Comparison of ENCODE assay signal across 9 cellular contexts in genomic region chr16:55479560-55480197, GRCh38. TPM values are rescaled to one million over a fixed set of nuclear protein-coding genes. Genes with fewer than 3 reads are reported as not detected.
DNase-seq lines count a peak whose midpoint lies in the region; ATAC-seq, FAIRE-seq and TF ChIP-seq lines count a peak whose summit lies in the region.
"Had no signal": no experiment of that assay in that cellular context is flagged by ENCODE, and none has a peak within 500 bp of the region (broad histone marks: within the 10 kb centered on the region; RNA-seq: fewer than 3 reads in every experiment).

No MANE protein-coding gene starts in this region.

- no peak for TF ChIP-seq RAD21 in A549 (conservative IDR thresholded peaks at IDR 0.05 in 1 of 2, IDR thresholded peaks at IDR 0.05 in 1 of 2)

- no peak for TF ChIP-seq EP300 in A549 (IDR thresholded peaks at IDR 0.05)

- H3K36me3 Mint-ChIP-seq in nephron progenitor cell (ENCODE audit: low read depth), result peaks cover 18% of the 10 kb centered on the region
- H3K36me3 Mint-ChIP-seq in stimulated activated naive B cell treated with anti-CD40 and anti-IgM and Interleukin-4, amounts not matched to agents 10 μg/mL and 1 μg/mL and 100 μg/mL, for 72 hours, result no peaks in the 10 kb centered on the region

- H3K4me2 ChIP-seq in A549, result peak overlapping the region; percentile 100

- POLR2A ChIA-PET in A549 (lab: Yijun Ruan, JAX), result interaction anchor here (1.0 kb wide), 1 partner anchor 9 kb away, joined by 4 read pairs; no protein-coding TSS in a partner anchor

- CTCF ChIA-PET in A549 (lab: Yijun Ruan, JAX), result interaction anchor here (2.6 kb wide), 1 partner anchor 15 kb away, joined by 24 read pairs; no protein-coding TSS in a partner anchor

- TF ChIP-seq POLR2A in A549 (IDR thresholded peaks at IDR 0.05; ENCODE audit: low read length) (no peak), NB4 (IDR thresholded peaks at IDR 0.05; ENCODE audit: extremely low read depth, insufficient read length) (no peak)

- WGBS in A549 (ENCODE audit: missing lambda C conversion rate), result 30% methylated on average over 13 of the region's 28 CpGs

- ATAC-seq in A549 (no peak), HG02885 (IDR thresholded peaks at IDR 0.05; ENCODE audit: poor library complexity, unreplicated experiment) (no peak)
- ATAC-seq in stimulated activated naive B cell treated with anti-CD40 and anti-IgM and Interleukin-4, amounts not matched to agents 10 μg/mL and 1 μg/mL and 100 μg/mL, for 72 hours (replicated peaks), result no peak

- no peaks in the 10 kb centered on the region for H3K9me3 Mint-ChIP-seq in nephron progenitor cell
- peaks cover 0 to 3% of the 10 kb centered on the region in 2 donors for H3K9me3 Mint-ChIP-seq in stimulated activated naive B cell treated with anti-CD40 and anti-IgM and Interleukin-4, amounts not matched to agents 10 μg/mL and 1 μg/mL and 100 μg/mL, for 72 hours

- H3K27ac Mint-ChIP-seq in nephron progenitor cell, result peak overlapping the region; percentile 33
- H3K27ac Mint-ChIP-seq in stimulated activated naive B cell treated with anti-CD40 and anti-IgM and Interleukin-4, amounts not matched to agents 10 μg/mL and 1 μg/mL and 100 μg/mL, for 72 hours, result no peak overlapping the region

- DNase-seq in A549 (ENCODE audit: low read depth in 1 of 2, low spot score in 1 of 2) (no peak), NB4 (ENCODE audit: low read depth) (no peak), epithelial cell of esophagus (ENCODE audit: low read depth) (no peak), nephron progenitor cell (no peak), NCI-H446 (lab: John Stamatoyannopoulos, UW) (no peak), NCI-H774 (lab: John Stamatoyannopoulos, UW) (no peak)
- no peak for DNase-seq in stimulated activated naive B cell treated with anti-CD40 and anti-IgM and Interleukin-4, amounts not matched to agents 10 μg/mL and 1 μg/mL and 100 μg/mL, for 72 hours
- DNase-seq: NCI-H1417 treated with DMSO at 0.1 percent for 48 hours had no signal

- H3K4me3 ChIP-seq in A549 (peak overlapping the region; percentile 60), NB4 (ENCODE audit: low read depth, low read length) (peak overlapping the region; percentile 50), epithelial cell of esophagus (ENCODE audit: low read length) (peak overlapping the region; percentile 35)

- no peak for FAIRE-seq in A549 (lab: Jason Lieb, UNC)

- peaks cover 54% of the 10 kb centered on the region for H3K4me1 Mint-ChIP-seq in nephron progenitor cell
- peaks cover 0 to 1% of the 10 kb centered on the region in 2 donors for H3K4me1 Mint-ChIP-seq in stimulated activated naive B cell treated with anti-CD40 and anti-IgM and Interleukin-4, amounts not matched to agents 10 μg/mL and 1 μg/mL and 100 μg/mL, for 72 hours

- TF ChIP-seq CTCF in A549 (IDR thresholded peaks at IDR 0.05), result no peak
- no peak for TF ChIP-seq CTCF in NB4 (IDR thresholded peaks at IDR 0.05; ENCODE audit: low read depth, low read length)
- no peak for TF ChIP-seq CTCF in epithelial cell of esophagus (IDR thresholded peaks at IDR 0.05; ENCODE audit: insufficient read depth, low read depth, low read length, missing control alignments)
- no peak for TF ChIP-seq CTCF in nephron progenitor cell (IDR thresholded peaks at IDR 0.05)

- peak overlapping the region; percentile 97 for H3K4me3 Mint-ChIP-seq in nephron progenitor cell
- H3K4me3 Mint-ChIP-seq in stimulated activated naive B cell treated with anti-CD40 and anti-IgM and Interleukin-4, amounts not matched to agents 10 μg/mL and 1 μg/mL and 100 μg/mL, for 72 hours, result no peak overlapping the region

- H3K27me3 Mint-ChIP-seq in nephron progenitor cell (ENCODE audit: low read depth, poor library complexity), result peaks cover 18% of the 10 kb centered on the region
- H3K27me3 Mint-ChIP-seq in stimulated activated naive B cell treated with anti-CD40 and anti-IgM and Interleukin-4, amounts not matched to agents 10 μg/mL and 1 μg/mL and 100 μg/mL, for 72 hours, result peaks cover 37 to 51% of the 10 kb centered on the region in 2 donors

- 0 out of 3 replicates have a peak, but pooled peaks cover 3% of the 10 kb centered on the region for H3K4me1 ChIP-seq in A549

- H3K27ac ChIP-seq in A549, result peak overlapping the region; percentile 56 to 89; a peak in 4 of 6 replicates

- no peaks in the 10 kb centered on the region for H3K9me3 ChIP-seq in A549

TF ChIP-seq in A549, 52 proteins besides CTCF, POLR2A, EP300 and RAD21:
- TF ChIP-seq GATA3 (IDR thresholded peaks at IDR 0.05; ENCODE audit: borderline replicate concordance), result no peak
- TF ChIP-seq KDM5A (IDR thresholded peaks at IDR 0.05), result no peak
- TF ChIP-seq MAX (IDR thresholded peaks at IDR 0.05), result no peak
- TF ChIP-seq HOXB5 (CRISPR knock-in tag; IDR thresholded peaks at IDR 0.05), result no peak

RNA-seq across cellular contexts. Expression of gene MMP2, which starts 0.7 kb away (rescaled TPM):
- polyA plus RNA-seq in A549 (2011; rRNA removed) (11.8 and 16.2 TPM in 2 replicates), A549 (2017; fragmentation: RNase III; extraction: RNeasy Plus Mini Kit Qiagen cat#74134 plus additional on column Dnase treatment) (9.5 to 14.6 TPM (median 11.5 TPM) in 3 replicates)
- polyA plus RNA-seq in A549 (2012; cell fraction: cytosol; rRNA removed), result 5.9 and 7.6 TPM in 2 replicates
- polyA plus RNA-seq in A549 (2012; cell fraction: nucleus; rRNA removed), result 11.8 and 13.2 TPM in 2 replicates
- polyA minus RNA-seq in A549 (2011; rRNA and poly(A)+ RNA removed), result 20.7 and 26.3 TPM in 2 replicates

RNA-seq across cellular contexts. Expression of gene LPCAT2, which starts 29.2 kb away (rescaled TPM):
- 16.3 and 17.1 TPM in 2 replicates for polyA plus RNA-seq in A549 (2011; rRNA removed)
- 2.7 and 3.3 TPM in 2 replicates for polyA plus RNA-seq in A549 (2012; cell fraction: cytosol; rRNA removed)
- 3.6 and 3.7 TPM in 2 replicates for polyA plus RNA-seq in A549 (2012; cell fraction: nucleus; rRNA removed)
- 6.0 to 8.0 TPM (median 7.4 TPM) in 3 replicates for polyA plus RNA-seq in A549 (2017; fragmentation: RNase III; extraction: RNeasy Plus Mini Kit Qiagen cat#74134 plus additional on column Dnase treatment)
- 6.8 and 13.6 TPM in 2 replicates for polyA minus RNA-seq in A549 (2011; rRNA and poly(A)+ RNA removed)
